8 cellular contexts compared by ENCODE assay signal in the genomic region with DNA sequence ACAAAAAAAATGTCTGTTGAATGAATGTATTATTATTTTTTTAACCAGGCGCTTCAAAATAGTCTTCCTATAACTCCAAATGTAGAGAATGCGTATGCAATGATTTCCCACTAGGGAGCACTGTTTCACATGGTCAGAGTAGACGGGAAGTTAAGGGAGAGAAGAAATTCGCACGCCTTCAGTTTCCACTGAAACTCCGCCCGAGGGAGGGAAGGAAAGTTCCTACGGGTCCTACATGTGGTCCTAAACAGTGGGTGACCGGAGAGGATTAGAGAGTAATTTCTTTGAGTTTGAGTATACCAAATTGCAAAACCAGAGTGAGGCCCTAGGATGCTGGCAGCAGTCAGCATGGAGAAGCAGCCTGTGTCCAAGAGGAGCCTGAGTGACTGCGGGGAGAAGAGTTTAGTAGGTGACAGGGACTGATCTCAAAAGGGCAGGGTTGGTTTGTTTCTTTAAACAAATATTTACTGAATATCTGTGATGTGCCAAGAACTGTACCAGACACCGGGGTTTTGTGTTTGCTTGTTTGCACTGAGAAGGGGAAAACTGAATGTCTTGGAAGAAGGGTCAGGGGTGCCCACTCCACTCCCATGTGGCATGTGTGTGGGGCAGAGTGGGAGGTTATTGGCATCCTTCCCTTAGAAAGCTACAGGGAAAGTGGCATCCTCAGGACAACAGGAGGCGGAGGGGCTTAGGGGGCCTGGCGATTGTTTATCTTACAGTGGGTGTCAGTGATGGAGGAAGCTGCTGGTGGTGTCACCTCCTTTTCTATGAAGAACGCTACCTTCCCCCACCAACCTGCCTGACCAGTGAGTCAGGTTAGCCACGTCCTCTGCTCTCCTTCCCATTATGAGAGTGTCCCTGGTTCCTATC. TPM values are rescaled to one million over a fixed set of nuclear protein-coding genes. Genes with fewer than 3 reads are reported as not detected.
A peak's percentile ranks its signal among the peaks of the same experiment; 100 is the strongest.
DNase-seq lines count a peak whose midpoint lies in the region; ATAC-seq, FAIRE-seq and TF ChIP-seq lines count a peak whose summit lies in the region.

No MANE protein-coding gene starts in this region.

- no peaks in the 10 kb centered on the region for H3K27me3 ChIP-seq in BJ (ENCODE audit: control insufficient read depth, insufficient read depth, low read length)
- H3K27me3 ChIP-seq in lower lobe of right lung (ENCODE audit: low read depth) = no peaks in the 10 kb centered on the region

- CTCF ChIA-PET in BJ (lab: Yijun Ruan, JAX) = interaction anchor here (0.8 to 2.0 kb wide), 6 partner anchors 12 to 38 kb away, joined by 3 to 5 read pairs (median 4); no protein-coding TSS in a partner anchor

- DNase-seq in BJ (ENCODE audit: low read depth) = no peak
- no peak for DNase-seq in GM19239 (ENCODE audit: insufficient read length, low spot score)
- peak; percentile 21 for DNase-seq in SHP77 treated with DMSO at 0.1 percent for 48 hours (lab: John Stamatoyannopoulos, UW)
- DNase-seq in coronary artery (ENCODE audit: low spot score) = no peak
- DNase-seq in lower lobe of right lung = no peak

- FAIRE-seq in GM19239 (lab: Jason Lieb, UNC) = peak; percentile 85

- H3K27ac ChIP-seq in coronary artery = no peak overlapping the region
- H3K27ac ChIP-seq in lower lobe of right lung = no peak overlapping the region

- intact Hi-C loops in lower lobe of right lung (cut with DNase I) = no loop called here

- no peaks in the 10 kb centered on the region for H3K36me3 ChIP-seq in BJ (ENCODE audit: control insufficient read depth, insufficient read depth, low read length)
- H3K36me3 ChIP-seq in lower lobe of right lung = no peaks in the 10 kb centered on the region

- no peak overlapping the region for H3K4me3 ChIP-seq in BJ (ENCODE audit: low read depth, low read length)
- peak overlapping the region; percentile 52 for H3K4me3 ChIP-seq in coronary artery
- no peak overlapping the region for H3K4me3 ChIP-seq in lower lobe of right lung

- peaks cover 6% of the 10 kb centered on the region for H3K4me1 ChIP-seq in lower lobe of right lung

- ATAC-seq in lower lobe of right lung (peak; percentile 84 to 86), HG03432 (IDR thresholded peaks at IDR 0.05; ENCODE audit: unreplicated experiment) (no peak), GM19397 (IDR thresholded peaks at IDR 0.05; ENCODE audit: unreplicated experiment) (no peak), HG03460 (IDR thresholded peaks at IDR 0.05; ENCODE audit: unreplicated experiment) (no peak)

- POLR2A ChIA-PET in BJ (lab: Charles Lee) = no interaction called here

- TF ChIP-seq CTCF in BJ (IDR thresholded peaks at IDR 0.05; ENCODE audit: insufficient read depth, low read depth, low read length) (peak; percentile 63), coronary artery (IDR thresholded peaks at IDR 0.05) (peak; percentile 40), lower lobe of right lung (IDR thresholded peaks at IDR 0.05) (peak; percentile 69)

- H3K9me3 ChIP-seq in lower lobe of right lung = no peaks in the 10 kb centered on the region

RNA-seq across cellular contexts. Expression of a gene that starts 22.8 kb away (rescaled TPM):
- not detected in 2 replicates for polyA plus RNA-seq in BJ (2011; rRNA removed)
- under 0.01 TPM in 2 replicates for polyA minus RNA-seq in BJ (2011; rRNA and poly(A)+ RNA removed)
- not detected for total RNA-seq in lower lobe of right lung

RNA-seq across cellular contexts. Expression of a gene that starts 31.4 kb away (rescaled TPM):
- polyA plus RNA-seq in BJ (2011; rRNA removed) = 30.0 and 35.3 TPM in 2 replicates
- polyA minus RNA-seq in BJ (2011; rRNA and poly(A)+ RNA removed) = 19.9 and 28.5 TPM in 2 replicates
- 1.7 TPM for total RNA-seq in lower lobe of right lung

RNA-seq across cellular contexts. Expression of a gene that starts 33.7 kb away (rescaled TPM):
- polyA plus RNA-seq in BJ (2011; rRNA removed) = 0.71 and 0.86 TPM in 2 replicates
- polyA minus RNA-seq in BJ (2011; rRNA and poly(A)+ RNA removed) = 0.43 TPM in 1 of 2 replicates, not detected in the other
- 14.5 TPM for total RNA-seq in lower lobe of right lung

RNA-seq across cellular contexts. Expression of a gene that starts 33.9 kb away (rescaled TPM):
- polyA plus RNA-seq in BJ (2011; rRNA removed) = 7.9 and 12.1 TPM in 2 replicates
- 9.4 and 12.9 TPM in 2 replicates for polyA minus RNA-seq in BJ (2011; rRNA and poly(A)+ RNA removed)
- total RNA-seq in lower lobe of right lung = 22.6 TPM

Comparison
In these comparisons a context has a peak if more than half of its experiments do, and no peak if none do; other contexts are left out.
1. ATAC-seq: peak in lower lobe of right lung (2 of 2); none in HG03432 (single experiment), GM19397 (single experiment) and HG03460 (single experiment).
2. Peak in every context shown above with its lines, with median percentiles within 50 percentile points of each other: CTCF ChIP-seq.